25 cellular contexts compared by ENCODE assay signal in genomic region chr20:16229813-16230212, GRCh38.
"Had no signal": no experiment of that assay in that cellular context is flagged by ENCODE, and none has a peak within 500 bp of the region (broad histone marks: within the 10 kb centered on the region; RNA-seq: fewer than 3 reads in every experiment).

No MANE protein-coding gene starts in this region.

- H3K9me3 ChIP-seq: ovary, psoas muscle, right lobe of liver, sigmoid colon, stomach, thoracic aorta, thyroid gland, tibial nerve, upper lobe of left lung, vagina had no signal

- ATAC-seq: psoas muscle; right cardiac atrium; right lobe of liver; stimulated activated effector memory CD8-positive, alpha-beta T cell treated with anti-CD3 and anti-CD28 coated beads, Interleukin-12 subunit alpha, Interleukin-12 subunit beta, amount 100 ng/mL, for 72 hours had no signal

- H3K27ac ChIP-seq: neural progenitor cell, ovary, parathyroid adenoma, psoas muscle, right lobe of liver, sigmoid colon, stomach, thoracic aorta, thyroid gland, tibial nerve, upper lobe of left lung, vagina had no signal

- H3K79me2 ChIP-seq: parathyroid adenoma had no signal

- FAIRE-seq: small intestine, urothelium cell line had no signal

- DNase-seq: occipital lobe; ovary; posterior cingulate gyrus; psoas muscle; right cardiac atrium; right lobe of liver; sigmoid colon; small intestine; stimulated activated CD4-positive, alpha-beta T cell treated with anti-CD3 and anti-CD28 coated beads, Interleukin-15, amount 100 ng/mL, for 24 hours; stimulated activated CD4-positive, alpha-beta T cell treated with anti-CD3 and anti-CD28 coated beads, Interleukin-2, amount 100 ng/mL, for 24 hours; stimulated activated CD4-positive, alpha-beta T cell treated with anti-CD3 and anti-CD28 coated beads, Interleukin-2, amount 100 ng/mL, for 48 hours; stimulated activated CD4-positive, alpha-beta T cell treated with anti-CD3 and anti-CD28 coated beads, Interleukin-4, amount 100 ng/mL, for 24 hours; stimulated activated naive B cell treated with anti-CD40 and anti-IgM and Interleukin-4, amounts not matched to agents 10 μg/mL and 1 μg/mL and 100 μg/mL, for 72 hours; stimulated activated naive CD4-positive, alpha-beta T cell treated with Interleukin-2 at 50 U/mL for 16 hours; stomach; thyroid gland; trophoblast cell had no signal

- H3K36me3 ChIP-seq: neural progenitor cell, ovary, right lobe of liver, sigmoid colon, stomach, thoracic aorta, thyroid gland, tibial nerve, upper lobe of left lung, vagina had no signal

- H3K4me1 ChIP-seq: parathyroid adenoma, right lobe of liver, sigmoid colon, stomach, thyroid gland, upper lobe of left lung, vagina had no signal

- H3K9ac ChIP-seq: neural progenitor cell, parathyroid adenoma had no signal

- H2AFZ ChIP-seq: neural progenitor cell, parathyroid adenoma had no signal

- H3K27me3 ChIP-seq: ovary, right lobe of liver, sigmoid colon, stomach, thyroid gland, tibial nerve, upper lobe of left lung, vagina had no signal

- H3K4me2 ChIP-seq: neural progenitor cell had no signal

- H3K4me3 ChIP-seq: neural progenitor cell, ovary, psoas muscle, right lobe of liver, sigmoid colon, stomach, thoracic aorta, thyroid gland, tibial nerve, upper lobe of left lung, vagina had no signal
